ENCODE assay signal across 12 cellular contexts in genomic region chr1:228404107-228404720, GRCh38. TPM values are rescaled to one million over a fixed set of nuclear protein-coding genes. Genes with fewer than 3 reads are reported as not detected.
DNase-seq lines count a peak whose midpoint lies in the region; ATAC-seq and TF ChIP-seq lines count a peak whose summit lies in the region.
"Had no signal": no experiment of that assay in that cellular context is flagged by ENCODE, and none has a peak within 500 bp of the region (broad histone marks: within the 10 kb centered on the region; RNA-seq: fewer than 3 reads in every experiment).

No MANE protein-coding gene starts in this region.

- TF ChIP-seq CTCF in OCI-LY7 (conservative IDR thresholded peaks at IDR 0.05; ENCODE audit: low read length) (no peak), osteocyte (IDR thresholded peaks at IDR 0.05) (no peak)

- peak overlapping the region; percentile 94 for H3K4me2 ChIP-seq in OCI-LY7 (ENCODE audit: low read length)

- POLR2A ChIA-PET in OCI-LY7 (lab: Charles Lee), result interaction anchor here (0.6 to 1.1 kb wide), 5 partner anchors 9 to 1194 kb away, joined by 3 to 8 read pairs (median 3); no protein-coding TSS in a partner anchor

- peak; percentile 75 for DNase-seq in activated CD4-positive, alpha-beta T cell treated with anti-CD3 and anti-CD28 coated beads, Interleukin-2, amount 10 ng/mL, durations not matched to agents 24 days and 14 days
- DNase-seq in activated CD4-positive, alpha-beta T cell treated with anti-CD3 and anti-CD28 coated beads, Interleukin-2, amount 50 U/mL, for 1 hour, result no peak
- DNase-seq in OCI-LY7 (ENCODE audit: low spot score), result peak; percentile 16
- DNase-seq in effector memory CD8-positive, alpha-beta T cell, result no peak
- no peak for DNase-seq in osteocyte (ENCODE audit: extremely low spot score, unreplicated experiment)
- no peak for DNase-seq in RPMI8226
- no peak for DNase-seq in NCI-H1436 treated with DMSO at 0.1 percent for 48 hours (lab: John Stamatoyannopoulos, UW)
- DNase-seq: activated CD8-positive, alpha-beta memory T cell treated with anti-CD3 and anti-CD28 coated beads for 24 hours; kidney glomerular epithelial cell had no signal

- H3K27ac ChIP-seq in OCI-LY7 (ENCODE audit: low read depth, low read length, poor library complexity, severe bottlenecking), result peak overlapping the region; percentile 21
- H3K27ac ChIP-seq: suprapubic skin had no signal

- H2AFZ ChIP-seq in OCI-LY7 (ENCODE audit: low read length), result no peak overlapping the region

- peak overlapping the region; percentile 100 for H3K4me3 ChIP-seq in OCI-LY7 (ENCODE audit: low read depth, low read length, poor library complexity, severe bottlenecking)

- H3K4me1 ChIP-seq in OCI-LY7 (ENCODE audit: insufficient read depth, low read length, poor library complexity, severe bottlenecking), result peaks cover 22% of the 10 kb centered on the region

- H3K9me3 Mint-ChIP-seq in activated CD4-positive, alpha-beta T cell treated with anti-CD3 and anti-CD28 coated beads, Interleukin-2, amount 10 ng/mL, durations not matched to agents 24 days and 14 days, result no peaks in the 10 kb centered on the region
- no peaks in the 10 kb centered on the region for H3K9me3 Mint-ChIP-seq in effector memory CD8-positive, alpha-beta T cell
- H3K9me3 Mint-ChIP-seq in osteocyte (ENCODE audit: unreplicated experiment), result no peaks in the 10 kb centered on the region

- peaks cover 53% of the 10 kb centered on the region for H3K4me1 Mint-ChIP-seq in activated CD4-positive, alpha-beta T cell treated with anti-CD3 and anti-CD28 coated beads, Interleukin-2, amount 10 ng/mL, durations not matched to agents 24 days and 14 days
- peaks cover 63 to 64% of the 10 kb centered on the region in 2 donors for H3K4me1 Mint-ChIP-seq in effector memory CD8-positive, alpha-beta T cell (ENCODE audit: low read depth in 2 of 2)
- peaks cover 41% of the 10 kb centered on the region for H3K4me1 Mint-ChIP-seq in osteocyte (ENCODE audit: unreplicated experiment)

- peaks cover 42% of the 10 kb centered on the region for H3K79me2 ChIP-seq in OCI-LY7 (ENCODE audit: insufficient read depth, low read depth, low read length)

- peaks cover 15% of the 10 kb centered on the region for H4K20me1 ChIP-seq in OCI-LY7 (ENCODE audit: insufficient read depth, low read length)

- intact Hi-C loops in activated CD4-positive, alpha-beta T cell treated with anti-CD3 and anti-CD28 coated beads, Interleukin-2, amount 10 ng/mL, durations not matched to agents 24 days and 14 days (cut with micrococcal nuclease), result loop anchor here (2.0 to 10.0 kb wide), 2 partner anchors 129 to 191 kb away; no protein-coding TSS in a partner anchor
- intact Hi-C loops in OCI-LY7 (cut with micrococcal nuclease; ENCODE audit: unreplicated experiment), result loop anchor here (10.0 kb wide), 1 partner anchor 269 kb away; no protein-coding TSS in a partner anchor

- no peak for ATAC-seq in effector memory CD8-positive, alpha-beta T cell (replicated peaks)
- no peak for ATAC-seq in GM18511 (IDR thresholded peaks at IDR 0.05; ENCODE audit: unreplicated experiment)

- H3K9me3 ChIP-seq in OCI-LY7 (ENCODE audit: low read length), result no peaks in the 10 kb centered on the region
- H3K9me3 ChIP-seq: suprapubic skin had no signal

- peaks cover 59% of the 10 kb centered on the region for H3K36me3 ChIP-seq in OCI-LY7 (ENCODE audit: insufficient read depth, low read length)

- peak overlapping the region; percentile 98 for H3K4me3 Mint-ChIP-seq in activated CD4-positive, alpha-beta T cell treated with anti-CD3 and anti-CD28 coated beads, Interleukin-2, amount 10 ng/mL, durations not matched to agents 24 days and 14 days
- peak overlapping the region; percentile 92 to 94 for H3K4me3 Mint-ChIP-seq in effector memory CD8-positive, alpha-beta T cell
- peak overlapping the region; percentile 89 for H3K4me3 Mint-ChIP-seq in osteocyte (ENCODE audit: unreplicated experiment)

- H3K27ac Mint-ChIP-seq in activated CD4-positive, alpha-beta T cell treated with anti-CD3 and anti-CD28 coated beads, Interleukin-2, amount 10 ng/mL, durations not matched to agents 24 days and 14 days, result peak overlapping the region; percentile 94
- peak overlapping the region; percentile 85 to 95 for H3K27ac Mint-ChIP-seq in effector memory CD8-positive, alpha-beta T cell
- H3K27ac Mint-ChIP-seq in osteocyte (ENCODE audit: unreplicated experiment), result peak overlapping the region; percentile 9

- CTCF ChIA-PET in OCI-LY7 (lab: Charles Lee; ENCODE audit: unreplicated experiment), result no interaction called here

- BruUV-seq in OCI-LY7 (replicated peaks; lab: Mats Ljungman, UMichigan), result no TSS peak

- H3K27me3 Mint-ChIP-seq in activated CD4-positive, alpha-beta T cell treated with anti-CD3 and anti-CD28 coated beads, Interleukin-2, amount 10 ng/mL, durations not matched to agents 24 days and 14 days, result no peaks in the 10 kb centered on the region
- H3K27me3 Mint-ChIP-seq in effector memory CD8-positive, alpha-beta T cell, result no peaks in the 10 kb centered on the region
- H3K27me3 Mint-ChIP-seq in osteocyte (ENCODE audit: unreplicated experiment), result no peaks in the 10 kb centered on the region

- no peaks in the 10 kb centered on the region for H3K9me2 ChIP-seq in OCI-LY7 (ENCODE audit: insufficient read depth, low read length)

- H3K36me3 Mint-ChIP-seq in activated CD4-positive, alpha-beta T cell treated with anti-CD3 and anti-CD28 coated beads, Interleukin-2, amount 10 ng/mL, durations not matched to agents 24 days and 14 days (ENCODE audit: low read depth), result peaks cover 44% of the 10 kb centered on the region
- H3K36me3 Mint-ChIP-seq in effector memory CD8-positive, alpha-beta T cell (ENCODE audit: insufficient read depth), result peaks cover 45% of the 10 kb centered on the region
- H3K36me3 Mint-ChIP-seq in osteocyte (ENCODE audit: unreplicated experiment), result peaks cover 21% of the 10 kb centered on the region

RNA-seq across cellular contexts. Expression of gene TRIM11, which starts 2.4 kb away (rescaled TPM):
- total RNA-seq in activated CD4-positive, alpha-beta T cell treated with anti-CD3 and anti-CD28 coated beads, Interleukin-2, amount 10 ng/mL, durations not matched to agents 24 days and 14 days, result 55.7 and 59.3 TPM in 2 replicates
- total RNA-seq in OCI-LY7 (2014; rRNA removed; shearing (Covaris generic)), result 26.7 and 30.0 TPM in 2 replicates
- total RNA-seq in OCI-LY7 (2022), result 57.4 and 60.8 TPM in 2 replicates
- 22.0 and 25.2 TPM in 2 replicates for total RNA-seq in osteocyte

RNA-seq across cellular contexts. Expression of gene TRIM17, which starts 12.4 kb away (rescaled TPM):
- total RNA-seq in activated CD4-positive, alpha-beta T cell treated with anti-CD3 and anti-CD28 coated beads, Interleukin-2, amount 10 ng/mL, durations not matched to agents 24 days and 14 days, result 1.7 and 2.8 TPM in 2 replicates
- 0.13 TPM in 1 of 2 replicates, not detected in the other for total RNA-seq in OCI-LY7 (2014; rRNA removed; shearing (Covaris generic))
- total RNA-seq in OCI-LY7 (2022) (not detected in 2 replicates), osteocyte (1.3 and 1.8 TPM in 2 replicates)
- total RNA-seq: H4 had no signal

Comparison
In these comparisons a context has a peak if more than half of its experiments do, and no peak if none do; other contexts are left out.
1. DNase-seq: peak in activated CD4-positive, alpha-beta T cell treated with anti-CD3 and anti-CD28 coated beads, Interleukin-2, amount 10 ng/mL, durations not matched to agents 24 days and 14 days (single experiment) and OCI-LY7 (single experiment); none in activated CD4-positive, alpha-beta T cell treated with anti-CD3 and anti-CD28 coated beads, Interleukin-2, amount 50 U/mL, for 1 hour (single experiment), effector memory CD8-positive, alpha-beta T cell (0 of 3), osteocyte (single experiment), RPMI8226 (single experiment) and NCI-H1436 treated with DMSO at 0.1 percent for 48 hours (single experiment).
2. H3K27ac Mint-ChIP-seq: peak in every context shown above with its lines; median percentile 94 in activated CD4-positive, alpha-beta T cell treated with anti-CD3 and anti-CD28 coated beads, Interleukin-2, amount 10 ng/mL, durations not matched to agents 24 days and 14 days; 90 in effector memory CD8-positive, alpha-beta T cell; 9 in osteocyte.
3. Peak in every context shown above with its lines, with median percentiles within 50 percentile points of each other: H3K4me3 Mint-ChIP-seq.